18 cellular contexts compared by ENCODE assay signal in the genomic region with DNA sequence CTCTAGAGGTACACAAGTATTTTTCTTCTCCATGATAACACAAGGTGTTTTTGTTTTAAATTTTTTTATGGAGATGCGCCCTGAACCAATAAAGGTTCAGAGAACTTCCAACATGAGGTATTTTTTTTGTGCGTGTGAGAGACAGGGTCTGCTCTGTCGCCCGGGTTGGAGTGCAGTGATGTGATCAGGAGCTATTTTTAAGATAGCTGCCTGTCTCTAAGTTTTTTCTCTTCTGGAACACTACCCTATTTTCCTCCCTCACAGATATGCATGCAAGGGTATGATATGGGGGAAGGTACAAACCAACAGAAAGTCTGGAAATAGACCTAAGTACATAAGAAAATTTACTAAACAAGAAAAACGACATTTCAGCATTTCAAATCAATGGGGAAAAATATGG. TPM values are rescaled to one million over a fixed set of nuclear protein-coding genes. Genes with fewer than 3 reads are reported as not detected.
DNase-seq lines count a peak whose midpoint lies in the region; ATAC-seq and TF ChIP-seq lines count a peak whose summit lies in the region.
"Had no signal": no experiment of that assay in that cellular context is flagged by ENCODE, and none has a peak within 500 bp of the region (broad histone marks: within the 10 kb centered on the region; RNA-seq: fewer than 3 reads in every experiment).

No MANE protein-coding gene starts in this region.

- peaks cover 22% of the 10 kb centered on the region for H3K4me1 Mint-ChIP-seq in activated CD8-positive, alpha-beta T cell treated with anti-CD3 and anti-CD28 coated beads for 36 hours (ENCODE audit: low read depth)
- H3K4me1 Mint-ChIP-seq in activated CD8-positive, alpha-beta T cell treated with anti-CD3 and anti-CD28 coated beads, Interleukin-2, amount 10 ng/mL, durations not matched to agents 7 days and 5 days (ENCODE audit: low read depth): peaks cover 9% of the 10 kb centered on the region
- H3K4me1 Mint-ChIP-seq in natural killer cell: peaks cover 0 to 19% of the 10 kb centered on the region in 2 donors
- H3K4me1 Mint-ChIP-seq in natural killer cell treated with Interleukin-12 subunit alpha and Interleukin-12 subunit beta and Interleukin-15 and Interleukin-18, amount 100 ng/mL, for 72 hours (ENCODE audit: low read depth in 2 of 2): peaks cover 6 to 16% of the 10 kb centered on the region in 2 donors

- H3K27me3 Mint-ChIP-seq in activated CD8-positive, alpha-beta T cell treated with anti-CD3 and anti-CD28 coated beads for 36 hours: no peaks in the 10 kb centered on the region
- no peaks in the 10 kb centered on the region for H3K27me3 Mint-ChIP-seq in activated CD8-positive, alpha-beta T cell treated with anti-CD3 and anti-CD28 coated beads, Interleukin-2, amount 10 ng/mL, durations not matched to agents 7 days and 5 days (ENCODE audit: low read depth)
- H3K27me3 Mint-ChIP-seq in natural killer cell (ENCODE audit: low read depth in 2 of 2): no peaks in the 10 kb centered on the region
- peaks cover 0 to under 1% of the 10 kb centered on the region in 2 donors for H3K27me3 Mint-ChIP-seq in natural killer cell treated with Interleukin-12 subunit alpha and Interleukin-12 subunit beta and Interleukin-15 and Interleukin-18, amount 100 ng/mL, for 72 hours
- H3K27me3 Mint-ChIP-seq: CD4-positive, alpha-beta memory T cell had no signal

- intact Hi-C loops in activated CD8-positive, alpha-beta T cell treated with anti-CD3 and anti-CD28 coated beads for 36 hours (cut with micrococcal nuclease): no loop called here
- intact Hi-C loops in natural killer cell (cut with micrococcal nuclease) (no loop called here), left cardiac atrium (cut with DNase I) (no loop called here), left colon (cut with DNase I, micrococcal nuclease) (no loop called here)

- H3K4me3 Mint-ChIP-seq in activated CD8-positive, alpha-beta T cell treated with anti-CD3 and anti-CD28 coated beads for 36 hours: no peak overlapping the region
- no peak overlapping the region for H3K4me3 Mint-ChIP-seq in activated CD8-positive, alpha-beta T cell treated with anti-CD3 and anti-CD28 coated beads, Interleukin-2, amount 10 ng/mL, durations not matched to agents 7 days and 5 days
- no peak overlapping the region for H3K4me3 Mint-ChIP-seq in natural killer cell
- no peak overlapping the region for H3K4me3 Mint-ChIP-seq in natural killer cell treated with Interleukin-12 subunit alpha and Interleukin-12 subunit beta and Interleukin-15 and Interleukin-18, amount 100 ng/mL, for 72 hours
- H3K4me3 Mint-ChIP-seq: CD4-positive, alpha-beta memory T cell had no signal

- peak overlapping the region; percentile 74 for H3K27ac Mint-ChIP-seq in activated CD8-positive, alpha-beta T cell treated with anti-CD3 and anti-CD28 coated beads for 36 hours
- H3K27ac Mint-ChIP-seq in activated CD8-positive, alpha-beta T cell treated with anti-CD3 and anti-CD28 coated beads, Interleukin-2, amount 10 ng/mL, durations not matched to agents 7 days and 5 days: no peak overlapping the region
- peak overlapping the region; percentile 41 to 49 for H3K27ac Mint-ChIP-seq in natural killer cell
- H3K27ac Mint-ChIP-seq in natural killer cell treated with Interleukin-12 subunit alpha and Interleukin-12 subunit beta and Interleukin-15 and Interleukin-18, amount 100 ng/mL, for 72 hours: peak overlapping the region in 1 of 2 donors; percentile 65

- POLR2A ChIA-PET in activated CD8-positive, alpha-beta T cell treated with anti-CD3 and anti-CD28 coated beads for 36 hours (lab: Charles Lee): no interaction called here
- POLR2A ChIA-PET in activated CD8-positive, alpha-beta T cell treated with anti-CD3 and anti-CD28 coated beads, Interleukin-2, amount 10 ng/mL, durations not matched to agents 7 days and 5 days (lab: Charles Lee): no interaction called here

- no peak for DNase-seq in activated CD8-positive, alpha-beta T cell treated with anti-CD3 and anti-CD28 coated beads for 36 hours
- DNase-seq in activated CD8-positive, alpha-beta T cell treated with anti-CD3 and anti-CD28 coated beads, Interleukin-2, amount 10 ng/mL, durations not matched to agents 7 days and 5 days: no peak
- DNase-seq in natural killer cell (no peak), left cardiac atrium (no peak), left colon (no peak), NCI-H774 (lab: John Stamatoyannopoulos, UW) (no peak)
- DNase-seq in natural killer cell treated with Interleukin-12 subunit alpha and Interleukin-12 subunit beta and Interleukin-15 and Interleukin-18, amount 100 ng/mL, for 72 hours (ENCODE audit: low spot score): no peak
- DNase-seq: 8988T; CD4-positive, alpha-beta memory T cell; KBM-7; NCI-H1048; NCI-H1436 treated with DMSO at 0.1 percent for 48 hours; NCI-H2029 treated with DMSO at 0.1 percent for 48 hours; NCI-H2171 treated with DMSO at 0.1 percent for 48 hours; NCI-H446 treated with DMSO at 0.1 percent for 48 hours; OCI-M1 had no signal

- no peak for ATAC-seq in activated CD8-positive, alpha-beta T cell treated with anti-CD3 and anti-CD28 coated beads for 36 hours
- no peak for ATAC-seq in activated CD8-positive, alpha-beta T cell treated with anti-CD3 and anti-CD28 coated beads, Interleukin-2, amount 10 ng/mL, durations not matched to agents 7 days and 5 days
- no peak for ATAC-seq in natural killer cell
- ATAC-seq in natural killer cell treated with Interleukin-12 subunit alpha and Interleukin-12 subunit beta and Interleukin-15 and Interleukin-18, amount 100 ng/mL, for 72 hours: no peak
- ATAC-seq in left cardiac atrium: peak; percentile 39 to 49
- ATAC-seq in left colon: no peak
- ATAC-seq in GM18502 (IDR thresholded peaks at IDR 0.05; ENCODE audit: poor library complexity, unreplicated experiment): no peak

- TF ChIP-seq CTCF in activated CD8-positive, alpha-beta T cell treated with anti-CD3 and anti-CD28 coated beads for 36 hours (IDR thresholded peaks at IDR 0.05): no peak
- no peak for TF ChIP-seq CTCF in natural killer cell (IDR thresholded peaks at IDR 0.05)

- no peaks in the 10 kb centered on the region for H3K9me3 Mint-ChIP-seq in activated CD8-positive, alpha-beta T cell treated with anti-CD3 and anti-CD28 coated beads for 36 hours
- H3K9me3 Mint-ChIP-seq in activated CD8-positive, alpha-beta T cell treated with anti-CD3 and anti-CD28 coated beads, Interleukin-2, amount 10 ng/mL, durations not matched to agents 7 days and 5 days (ENCODE audit: insufficient read depth): no peaks in the 10 kb centered on the region
- H3K9me3 Mint-ChIP-seq in natural killer cell: no peaks in the 10 kb centered on the region
- no peaks in the 10 kb centered on the region for H3K9me3 Mint-ChIP-seq in natural killer cell treated with Interleukin-12 subunit alpha and Interleukin-12 subunit beta and Interleukin-15 and Interleukin-18, amount 100 ng/mL, for 72 hours

- CTCF ChIA-PET in activated CD8-positive, alpha-beta T cell treated with anti-CD3 and anti-CD28 coated beads for 36 hours (lab: Charles Lee): no interaction called here
- CTCF ChIA-PET in activated CD8-positive, alpha-beta T cell treated with anti-CD3 and anti-CD28 coated beads, Interleukin-2, amount 10 ng/mL, durations not matched to agents 7 days and 5 days (lab: Charles Lee): interaction anchor here (0.8 to 1.8 kb wide), 4 partner anchors 36 to 71 kb away, joined by 3 to 4 read pairs (median 4); no protein-coding TSS in a partner anchor

- H3K36me3 Mint-ChIP-seq in activated CD8-positive, alpha-beta T cell treated with anti-CD3 and anti-CD28 coated beads for 36 hours (ENCODE audit: low read depth): peaks cover 28% of the 10 kb centered on the region
- H3K36me3 Mint-ChIP-seq in activated CD8-positive, alpha-beta T cell treated with anti-CD3 and anti-CD28 coated beads, Interleukin-2, amount 10 ng/mL, durations not matched to agents 7 days and 5 days (ENCODE audit: low read depth): peaks cover 39% of the 10 kb centered on the region
- H3K36me3 Mint-ChIP-seq in natural killer cell: no peaks in the 10 kb centered on the region
- no peaks in the 10 kb centered on the region for H3K36me3 Mint-ChIP-seq in natural killer cell treated with Interleukin-12 subunit alpha and Interleukin-12 subunit beta and Interleukin-15 and Interleukin-18, amount 100 ng/mL, for 72 hours

RNA-seq across cellular contexts. Expression of a gene that starts 3.0 kb away (rescaled TPM):
- 1 to 10 TPM; 3.5 to 5.1 TPM for total RNA-seq in activated CD8-positive, alpha-beta T cell treated with anti-CD3 and anti-CD28 coated beads for 36 hours
- 1 to 10 TPM; 6.5 to 6.6 TPM for total RNA-seq in activated CD8-positive, alpha-beta T cell treated with anti-CD3 and anti-CD28 coated beads, Interleukin-2, amount 10 ng/mL, durations not matched to agents 7 days and 5 days
- total RNA-seq in natural killer cell (1 to 10 TPM; 3.6 to 4.5 (median 3.7) TPM), left cardiac atrium (1 to 10 TPM; 1.2 to 1.3 TPM), left colon (1 to 10 TPM; 1.1 to 1.2 TPM)
- total RNA-seq in natural killer cell treated with Interleukin-12 subunit alpha and Interleukin-12 subunit beta and Interleukin-15 and Interleukin-18, amount 100 ng/mL, for 72 hours: 1 to 10 TPM; 5.5 to 6.1 TPM

RNA-seq across cellular contexts. Expression of a gene that starts 37.1 kb away (rescaled TPM):
- total RNA-seq in activated CD8-positive, alpha-beta T cell treated with anti-CD3 and anti-CD28 coated beads for 36 hours: 10 to 100 TPM; 42.4 to 43.8 TPM
- 100 to 1,000 TPM; 141 to 145 TPM for total RNA-seq in activated CD8-positive, alpha-beta T cell treated with anti-CD3 and anti-CD28 coated beads, Interleukin-2, amount 10 ng/mL, durations not matched to agents 7 days and 5 days
- total RNA-seq in natural killer cell (10 to 100 TPM in 2 of 3 donors, 1 to 10 TPM in 1; 8.7 to 15.9 (median 13.7) TPM), left cardiac atrium (under 1 TPM; 0.24 to 0.82 TPM), left colon (1 to 10 TPM; 2.3 to 2.7 TPM)
- 10 to 100 TPM in 1 of 2 donors, 1 to 10 TPM in 1; 2.7 to 14.8 TPM for total RNA-seq in natural killer cell treated with Interleukin-12 subunit alpha and Interleukin-12 subunit beta and Interleukin-15 and Interleukin-18, amount 100 ng/mL, for 72 hours
- total RNA-seq: H4 had no signal

RNA-seq across cellular contexts. Expression of a gene that starts 48.3 kb away (rescaled TPM):
- total RNA-seq in activated CD8-positive, alpha-beta T cell treated with anti-CD3 and anti-CD28 coated beads for 36 hours: 100 to 1,000 TPM; 354 to 358 TPM
- 100 to 1,000 TPM; 252 to 264 TPM for total RNA-seq in activated CD8-positive, alpha-beta T cell treated with anti-CD3 and anti-CD28 coated beads, Interleukin-2, amount 10 ng/mL, durations not matched to agents 7 days and 5 days
- 100 to 1,000 TPM; 489 to 721 (median 542) TPM for total RNA-seq in natural killer cell
- 100 to 1,000 TPM; 309 to 356 TPM for total RNA-seq in natural killer cell treated with Interleukin-12 subunit alpha and Interleukin-12 subunit beta and Interleukin-15 and Interleukin-18, amount 100 ng/mL, for 72 hours
- 10 to 100 TPM; 64.7 to 68.8 TPM for total RNA-seq in left cardiac atrium
- total RNA-seq in left colon: 100 to 1,000 TPM; 100 to 101 TPM

Comparison
In these comparisons a context has a peak if more than half of its experiments do, and no peak if none do; other contexts are left out.
1. ATAC-seq: peak in left cardiac atrium (2 of 2); none in activated CD8-positive, alpha-beta T cell treated with anti-CD3 and anti-CD28 coated beads for 36 hours (single experiment), activated CD8-positive, alpha-beta T cell treated with anti-CD3 and anti-CD28 coated beads, Interleukin-2, amount 10 ng/mL, durations not matched to agents 7 days and 5 days (single experiment), natural killer cell (0 of 3), natural killer cell treated with Interleukin-12 subunit alpha and Interleukin-12 subunit beta and Interleukin-15 and Interleukin-18, amount 100 ng/mL, for 72 hours (0 of 2), left colon (single experiment) and GM18502 (single experiment).